Comparison of ENCODE assay signal across 1 cellular context in genomic region chr5:17204133-17204489, GRCh38.
TF ChIP-seq lines count a peak whose summit lies in the region.

No MANE protein-coding gene starts in this region.

TF ChIP-seq in SK-N-SH, 30 proteins besides CTCF, POLR2A, EP300 and RAD21 (continued from another document):
- TF ChIP-seq REST (IDR thresholded peaks at IDR 0.05; ENCODE audit: low read depth, low read length) (no peak), USF1 (IDR thresholded peaks at IDR 0.05; ENCODE audit: borderline replicate concordance, low read depth) (no peak), GABPA (IDR thresholded peaks at IDR 0.05; ENCODE audit: low read depth) (no peak), FOXM1 (IDR thresholded peaks at IDR 0.05; ENCODE audit: low read depth) (no peak), SIN3A (IDR thresholded peaks at IDR 0.05; ENCODE audit: borderline replicate concordance, low read depth, low read length) (no peak), RCOR1 (IDR thresholded peaks at IDR 0.05; ENCODE audit: low read length) (no peak), MXI1 (IDR thresholded peaks at IDR 0.05; ENCODE audit: low read depth, low read length) (no peak), ZBTB33 (IDR thresholded peaks at IDR 0.05; ENCODE audit: borderline replicate concordance, low read depth) (no peak), CHD2 (IDR thresholded peaks at IDR 0.05; ENCODE audit: low read length, partially characterized antibody) (no peak), RFX5 (IDR thresholded peaks at IDR 0.05; ENCODE audit: low read length) (no peak), MEF2A (IDR thresholded peaks at IDR 0.05; ENCODE audit: borderline replicate concordance, low read depth) (no peak), GATA2 (CRISPR knock-in tag; IDR thresholded peaks at IDR 0.05) (no peak), YY1 (IDR thresholded peaks at IDR 0.05; ENCODE audit: low read depth) (no peak), JUND (IDR thresholded peaks at IDR 0.05) (no peak)
